16 cellular contexts compared by ENCODE assay signal in genomic region chrX:344371-344901, GRCh38. TPM values are rescaled to one million over a fixed set of nuclear protein-coding genes. Genes with fewer than 3 reads are reported as not detected.
DNase-seq lines count a peak whose midpoint lies in the region; ATAC-seq, FAIRE-seq and TF ChIP-seq lines count a peak whose summit lies in the region.
"Had no signal": no experiment of that assay in that cellular context is flagged by ENCODE, and none has a peak within 500 bp of the region (broad histone marks: within the 10 kb centered on the region; RNA-seq: fewer than 3 reads in every experiment).

No MANE protein-coding gene starts in this region.

- peak overlapping the region; percentile 29 for H4K8ac ChIP-seq in neuronal stem cell (ENCODE audit: low read depth, low read length)

- no peak overlapping the region for H3K14ac ChIP-seq in neuronal stem cell (ENCODE audit: low read length)

- TF ChIP-seq POLR2A in esophagus squamous epithelium (IDR thresholded peaks at IDR 0.05): no peak

- intact Hi-C loops in cardiac septum (cut with DNase I) (no loop called here), kidney (cut with DNase I) (no loop called here), aorta (cut with DNase I) (no loop called here), esophagus squamous epithelium (cut with DNase I) (no loop called here)

- H3K27me3 ChIP-seq in neuronal stem cell (ENCODE audit: control insufficient read depth in 3 of 3, insufficient read depth in 3 of 3, low read depth in 1 of 3, low read length in 3 of 3) (no peaks in the 10 kb centered on the region), aorta (ENCODE audit: control insufficient read depth in 1 of 2, insufficient read depth in 2 of 2, low read length in 1 of 2) (no peaks in the 10 kb centered on the region), esophagus squamous epithelium (no peaks in the 10 kb centered on the region)

- no peak for FAIRE-seq in kidney (lab: Jason Lieb, UNC)
- FAIRE-seq: H1 had no signal

- H3K9me3 ChIP-seq in kidney (ENCODE audit: control insufficient read depth in 1 of 2, low read length in 2 of 2) (no peaks in the 10 kb centered on the region), neuronal stem cell (replicated peaks in 1 of 2; ENCODE audit: control insufficient read depth in 2 of 2, insufficient read depth in 1 of 2, low read depth in 1 of 2, low read length in 2 of 2) (peaks cover 9 to 24% of the 10 kb centered on the region in 2 donors), aorta (ENCODE audit: control insufficient read depth, low read length) (no peaks in the 10 kb centered on the region), esophagus squamous epithelium (no peaks in the 10 kb centered on the region)

- H3K23ac ChIP-seq in neuronal stem cell (ENCODE audit: low read depth, low read length, poor library complexity): no peak overlapping the region

- H2BK120ac ChIP-seq in neuronal stem cell (ENCODE audit: low read depth, low read length): no peak overlapping the region

- no peak overlapping the region for H2AK5ac ChIP-seq in neuronal stem cell (ENCODE audit: low read depth, low read length)

- H3K27ac ChIP-seq in kidney (ENCODE audit: low read depth in 2 of 2, low read length in 2 of 2): no peak overlapping the region
- H3K27ac ChIP-seq in neuronal stem cell (replicated peaks; ENCODE audit: low read length): no peak overlapping the region
- no peak overlapping the region for H3K27ac ChIP-seq in aorta (ENCODE audit: low read depth in 1 of 2, low read length in 2 of 2)
- H3K27ac ChIP-seq in esophagus squamous epithelium: no peak overlapping the region
- H3K27ac ChIP-seq: KMS-11, PC-9 had no signal

- H3K4me2 ChIP-seq in neuronal stem cell (ENCODE audit: insufficient read depth, low read length, poor library complexity, severe bottlenecking): no peak overlapping the region
- H3K4me2 ChIP-seq: KMS-11, PC-9 had no signal

- TF ChIP-seq CTCF in kidney (IDR thresholded peaks at IDR 0.05; ENCODE audit: borderline replicate concordance, extremely low read depth, insufficient read depth): no peak
- TF ChIP-seq CTCF in esophagus squamous epithelium (IDR thresholded peaks at IDR 0.05): no peak

- H2BK12ac ChIP-seq in neuronal stem cell (ENCODE audit: low read length): no peak overlapping the region

- H3K4me3 ChIP-seq in kidney (ENCODE audit: low read length in 2 of 2): no peak overlapping the region
- no peak overlapping the region for H3K4me3 ChIP-seq in neuronal stem cell (ENCODE audit: low read length in 2 of 2)
- H3K4me3 ChIP-seq in aorta (ENCODE audit: low read length in 2 of 2): no peak overlapping the region
- no peak overlapping the region for H3K4me3 ChIP-seq in esophagus squamous epithelium
- H3K4me3 ChIP-seq: PC-9 had no signal

- H3K18ac ChIP-seq in neuronal stem cell (ENCODE audit: low read length): no peak overlapping the region

- no peak overlapping the region for H4K91ac ChIP-seq in neuronal stem cell (ENCODE audit: low read depth, low read length, poor library complexity)

- no CpG with 5 or more reads among the region's 47 CpGs for WGBS in neuronal stem cell (ENCODE audit: extremely low coverage in 2 of 2, insufficient read length in 2 of 2, insufficient replicate concordance in 1 of 2), 2 donors
- 98 to 99% methylated on average over 47 of the region's 47 CpGs for WGBS in aorta, 2 donors
- 100% methylated on average over 16 of the region's 47 CpGs; no CpG with 5 or more reads in 1 of the 2 donors for WGBS in esophagus squamous epithelium, 2 donors

- ATAC-seq in aorta (ENCODE audit: low FRiP score) (peak; percentile 15), HG02885 (IDR thresholded peaks at IDR 0.05; ENCODE audit: poor library complexity, unreplicated experiment) (no peak)

- H2AFZ ChIP-seq in neuronal stem cell (ENCODE audit: low read length): no peak overlapping the region
- H2AFZ ChIP-seq: PC-9 had no signal

- H3K9ac ChIP-seq in kidney (ENCODE audit: low read length in 2 of 2) (no peak overlapping the region), neuronal stem cell (ENCODE audit: low read depth, low read length, poor library complexity) (no peak overlapping the region)
- H3K9ac ChIP-seq: KMS-11 had no signal

- no peak overlapping the region for H2BK5ac ChIP-seq in neuronal stem cell (ENCODE audit: low read length)

- no peak overlapping the region for H3K4ac ChIP-seq in neuronal stem cell (ENCODE audit: low read length)

- DNase-seq in cardiac septum (ENCODE audit: low spot score): peak; percentile 67
- peak; percentile 65 for DNase-seq in kidney
- no peak for DNase-seq in neuronal stem cell (ENCODE audit: low spot score)
- peak; percentile 26 to 70 for DNase-seq in aorta
- DNase-seq in esophagus squamous epithelium (lab: John Stamatoyannopoulos, UW): no peak
- DNase-seq in NCI-H345 treated with DMSO at 0.1 percent for 48 hours (lab: John Stamatoyannopoulos, UW; ENCODE audit: unreplicated experiment): no peak
- DNase-seq: Caco-2; CD4-positive, CD25-positive, alpha-beta regulatory T cell; EL; NCI-H1436; NCI-H2081 treated with DMSO at 0.1 percent for 48 hours; NCI-H510A treated with DMSO at 0.1 percent for 48 hours; PC-9 had no signal

- H3K36me3 ChIP-seq in kidney (ENCODE audit: control insufficient read depth in 1 of 2, insufficient read depth in 2 of 2, low read length in 2 of 2): peaks cover 0 to 4% of the 10 kb centered on the region in 2 donors
- peaks cover 14 to 50% of the 10 kb centered on the region in 2 donors for H3K36me3 ChIP-seq in neuronal stem cell (replicated peaks in 1 of 2; ENCODE audit: control insufficient read depth in 2 of 2, insufficient read depth in 2 of 2, low read length in 2 of 2)
- H3K36me3 ChIP-seq in aorta (ENCODE audit: control insufficient read depth in 1 of 2, insufficient read depth in 2 of 2, low read length in 1 of 2): no peaks in the 10 kb centered on the region
- H3K36me3 ChIP-seq in esophagus squamous epithelium: peaks cover 0 to 56% (median 0%) of the 10 kb centered on the region in 3 donors

- no peaks in the 10 kb centered on the region for H3K4me1 ChIP-seq in kidney (ENCODE audit: control insufficient read depth in 1 of 2, insufficient read depth in 1 of 2, low read depth in 1 of 2, low read length in 2 of 2)
- peaks cover 0 to 5% of the 10 kb centered on the region in 2 donors for H3K4me1 ChIP-seq in neuronal stem cell (ENCODE audit: control insufficient read depth in 2 of 2, insufficient read depth in 1 of 2, low read depth in 1 of 2, low read length in 2 of 2)
- H3K4me1 ChIP-seq in aorta (ENCODE audit: control insufficient read depth in 1 of 2, insufficient read depth in 2 of 2, low read length in 2 of 2): no peaks in the 10 kb centered on the region
- no peaks in the 10 kb centered on the region for H3K4me1 ChIP-seq in esophagus squamous epithelium
- H3K4me1 ChIP-seq: Caco-2 had no signal

- H2BK15ac ChIP-seq in neuronal stem cell (ENCODE audit: low read length): no peak overlapping the region

- peaks cover 3% of the 10 kb centered on the region for H3K79me1 ChIP-seq in neuronal stem cell (ENCODE audit: low read depth, low read length)

RNA-seq across cellular contexts. Expression of gene GTPBP6, which starts 25.8 kb away (rescaled TPM):
- total RNA-seq in cardiac septum: 35.3 TPM
- total RNA-seq in kidney: 50.1 TPM
- 61.9 TPM for polyA plus RNA-seq in kidney (ENCODE audit: insufficient read depth, low read depth, low replicate concordance)
- 42.2 TPM for polyA plus RNA-seq in neuronal stem cell (2013, experiment 1 of 2)
- 42.0 TPM for polyA plus RNA-seq in neuronal stem cell (2013, experiment 2 of 2)
- 10 to 100 TPM; 34.7 to 44.7 TPM for total RNA-seq in aorta
- 10 to 100 TPM; 38.8 to 62.6 TPM for polyA plus RNA-seq in aorta
- total RNA-seq in esophagus squamous epithelium: 10 to 100 TPM; 22.2 to 45.4 (median 28.0) TPM

RNA-seq across cellular contexts. Expression of gene PPP2R3B, which starts 42.3 kb away (rescaled TPM):
- 128 TPM for total RNA-seq in cardiac septum
- 14.4 TPM for total RNA-seq in kidney
- polyA plus RNA-seq in kidney (ENCODE audit: insufficient read depth, low read depth, low replicate concordance): 14.1 TPM
- 57.0 TPM for polyA plus RNA-seq in neuronal stem cell (2013, experiment 1 of 2)
- 53.8 TPM for polyA plus RNA-seq in neuronal stem cell (2013, experiment 2 of 2)
- total RNA-seq in aorta: 10 to 100 TPM in 1 of 2 donors, 1 to 10 TPM in 1; 7.8 to 19.1 TPM
- polyA plus RNA-seq in aorta: 10 to 100 TPM in 1 of 2 donors, 1 to 10 TPM in 1; 3.1 to 41.8 TPM
- total RNA-seq in esophagus squamous epithelium: 10 to 100 TPM in 3 of 4 donors, 1 to 10 TPM in 1; 7.9 to 26.1 (median 24.1) TPM

Comparison
In these comparisons a context has a peak if more than half of its experiments do, and no peak if none do; other contexts are left out.
1. DNase-seq: peak in cardiac septum (single experiment), kidney (single experiment) and aorta (2 of 2); none in neuronal stem cell (single experiment), esophagus squamous epithelium (single experiment) and NCI-H345 treated with DMSO at 0.1 percent for 48 hours (single experiment).